In the genomic region with DNA sequence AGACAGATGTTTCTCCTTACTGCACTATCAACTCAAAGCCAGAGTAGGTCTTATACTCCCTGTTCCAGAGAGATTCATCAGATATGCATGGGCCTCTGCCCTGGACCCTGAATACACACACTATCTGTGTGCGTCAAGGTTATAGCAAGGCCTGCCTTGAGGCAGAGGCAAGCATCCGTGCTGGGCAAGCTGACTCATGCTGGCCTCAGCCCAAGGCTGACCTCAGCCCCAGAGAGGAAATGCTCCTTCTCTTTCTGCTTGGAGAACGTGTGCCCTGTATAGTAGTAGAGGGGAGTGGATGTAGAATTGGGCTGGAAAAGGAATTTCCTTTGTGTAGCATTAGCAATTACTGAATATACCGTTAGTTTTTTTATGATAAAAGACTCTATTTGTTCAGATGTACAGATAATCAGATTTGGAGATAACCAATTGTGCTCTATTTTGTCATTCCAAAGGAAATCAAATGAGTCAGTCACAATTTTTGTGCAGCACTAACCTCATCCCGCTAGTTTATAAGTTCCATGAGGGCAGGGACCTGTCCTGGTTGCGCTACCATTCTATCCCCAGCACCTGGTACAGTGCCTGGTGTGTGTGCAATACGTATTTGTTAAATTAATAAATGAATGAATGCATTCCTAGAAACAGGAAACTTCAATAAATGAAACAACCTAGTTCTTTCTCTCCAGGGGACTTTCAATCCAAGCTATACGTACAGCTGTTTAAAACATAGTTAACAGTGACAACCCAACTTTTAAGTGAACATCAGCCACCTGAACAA, we compare ENCODE assay signal across 8 cellular contexts. TPM values are rescaled to one million over a fixed set of nuclear protein-coding genes. Genes with fewer than 3 reads are reported as not detected.
DNase-seq lines count a peak whose midpoint lies in the region; ATAC-seq and TF ChIP-seq lines count a peak whose summit lies in the region.

No MANE protein-coding gene starts in this region.

- H3K36me3 ChIP-seq in neuronal stem cell (replicated peaks in 1 of 2; ENCODE audit: control insufficient read depth in 2 of 2, insufficient read depth in 2 of 2, low read length in 2 of 2), result no peaks in the 10 kb centered on the region

- no peak overlapping the region for H4K8ac ChIP-seq in neuronal stem cell (ENCODE audit: low read depth, low read length)

- no peak overlapping the region for H3K4me2 ChIP-seq in neuronal stem cell (ENCODE audit: insufficient read depth, low read length, poor library complexity, severe bottlenecking)

- H2BK5ac ChIP-seq in neuronal stem cell (ENCODE audit: low read length), result no peak overlapping the region

- no peak overlapping the region for H3K9ac ChIP-seq in neuronal stem cell (ENCODE audit: low read depth, low read length, poor library complexity)

- peak; percentile 57 for TF ChIP-seq POLR2A in erythroblast (IDR thresholded peaks at IDR 0.05; ENCODE audit: low read length)

- H3K27ac ChIP-seq in neuronal stem cell (replicated peaks; ENCODE audit: low read length), result no peak overlapping the region

- H2AK5ac ChIP-seq in neuronal stem cell (ENCODE audit: low read depth, low read length), result no peak overlapping the region

- H3K4ac ChIP-seq in neuronal stem cell (ENCODE audit: low read length), result no peak overlapping the region

- H2BK120ac ChIP-seq in neuronal stem cell (ENCODE audit: low read depth, low read length), result no peak overlapping the region

- H3K23ac ChIP-seq in neuronal stem cell (ENCODE audit: low read depth, low read length, poor library complexity), result no peak overlapping the region

- H4K91ac ChIP-seq in neuronal stem cell (ENCODE audit: low read depth, low read length, poor library complexity), result no peak overlapping the region

- H2BK15ac ChIP-seq in neuronal stem cell (ENCODE audit: low read length), result no peak overlapping the region

- no peak overlapping the region for H2BK12ac ChIP-seq in neuronal stem cell (ENCODE audit: low read length)

- peaks cover 0 to 16% (median 0%) of the 10 kb centered on the region in 3 experiments for H3K27me3 ChIP-seq in neuronal stem cell (ENCODE audit: control insufficient read depth in 3 of 3, insufficient read depth in 3 of 3, low read depth in 1 of 3, low read length in 3 of 3)

- no CpG with 5 or more reads among the region's 8 CpGs for WGBS in neuronal stem cell (ENCODE audit: extremely low coverage in 2 of 2, insufficient read length in 2 of 2, insufficient replicate concordance in 1 of 2), 2 donors

- no peak for ATAC-seq in GM18858 (IDR thresholded peaks at IDR 0.05; ENCODE audit: unreplicated experiment)

- DNase-seq in Caki2 (ENCODE audit: low read depth) (peak; percentile 91), NOMO-1 treated with dmso at 0.1 percent for 144 hours (lab: John Stamatoyannopoulos, UW; ENCODE audit: unreplicated experiment) (peak; percentile 38), erythroblast (lab: John Stamatoyannopoulos, UW) (peak; percentile 96 to 99), neuronal stem cell (ENCODE audit: low spot score) (no peak), NCI-H1417 (lab: John Stamatoyannopoulos, UW) (no peak), NCI-H2107 treated with DMSO at 0.1 percent for 48 hours (lab: John Stamatoyannopoulos, UW; ENCODE audit: unreplicated experiment) (no peak)
- DNase-seq in activated effector memory CD4-positive, alpha-beta T cell treated with anti-CD3 and anti-CD28 coated beads, Interleukin-2, amount 50 U/mL, for 16 hours, result no peak

- no peak overlapping the region for H3K14ac ChIP-seq in neuronal stem cell (ENCODE audit: low read length)

- in situ Hi-C loops in Caki2 (cut with HindIII; ENCODE audit: low pct_unique_long_range_greater_than_20kb, low sequenced_read_pairs), result no loop called here

- H3K79me1 ChIP-seq in neuronal stem cell (ENCODE audit: low read depth, low read length), result no peaks in the 10 kb centered on the region

- peaks cover 0 to 2% of the 10 kb centered on the region in 2 donors for H3K9me3 ChIP-seq in neuronal stem cell (replicated peaks in 1 of 2; ENCODE audit: control insufficient read depth in 2 of 2, insufficient read depth in 1 of 2, low read depth in 1 of 2, low read length in 2 of 2)

- H3K4me1 ChIP-seq in neuronal stem cell (ENCODE audit: control insufficient read depth in 2 of 2, insufficient read depth in 1 of 2, low read depth in 1 of 2, low read length in 2 of 2), result peaks cover 2 to 3% of the 10 kb centered on the region in 2 donors

- no peak overlapping the region for H3K18ac ChIP-seq in neuronal stem cell (ENCODE audit: low read length)

- peak overlapping the region in 1 of 2 donors; percentile 33 for H3K4me3 ChIP-seq in neuronal stem cell (ENCODE audit: low read length in 2 of 2)

- peak overlapping the region; percentile 3 for H2AFZ ChIP-seq in neuronal stem cell (ENCODE audit: low read length)

RNA-seq across cellular contexts. Expression of gene PAQR9, which starts 13.3 kb away (rescaled TPM):
- total RNA-seq in Caki2 (2014; rRNA removed; shearing (Covaris generic); ENCODE audit: low replicate concordance), result 0.03 TPM in 1 of 2 replicates, not detected in the other
- 3.6 TPM for polyA plus RNA-seq in neuronal stem cell (2013, experiment 1 of 2)
- 3.6 TPM for polyA plus RNA-seq in neuronal stem cell (2013, experiment 2 of 2)

RNA-seq across cellular contexts. Expression of gene U2SURP, which starts 24.6 kb away (rescaled TPM):
- 34.3 and 36.3 TPM in 2 replicates for total RNA-seq in Caki2 (2014; rRNA removed; shearing (Covaris generic); ENCODE audit: low replicate concordance)
- 89.9 TPM for polyA plus RNA-seq in neuronal stem cell (2013, experiment 1 of 2)
- 98.6 TPM for polyA plus RNA-seq in neuronal stem cell (2013, experiment 2 of 2)

Comparison
In these comparisons a context has a peak if more than half of its experiments do, and no peak if none do; other contexts are left out.
1. DNase-seq: peak in Caki2 (single experiment), NOMO-1 treated with dmso at 0.1 percent for 144 hours (single experiment) and erythroblast (2 of 2); none in neuronal stem cell (single experiment), NCI-H1417 (0 of 3), NCI-H2107 treated with DMSO at 0.1 percent for 48 hours (single experiment) and activated effector memory CD4-positive, alpha-beta T cell treated with anti-CD3 and anti-CD28 coated beads, Interleukin-2, amount 50 U/mL, for 16 hours (single experiment).